ENCODE assay signal across 1 cellular context in the genomic region with DNA sequence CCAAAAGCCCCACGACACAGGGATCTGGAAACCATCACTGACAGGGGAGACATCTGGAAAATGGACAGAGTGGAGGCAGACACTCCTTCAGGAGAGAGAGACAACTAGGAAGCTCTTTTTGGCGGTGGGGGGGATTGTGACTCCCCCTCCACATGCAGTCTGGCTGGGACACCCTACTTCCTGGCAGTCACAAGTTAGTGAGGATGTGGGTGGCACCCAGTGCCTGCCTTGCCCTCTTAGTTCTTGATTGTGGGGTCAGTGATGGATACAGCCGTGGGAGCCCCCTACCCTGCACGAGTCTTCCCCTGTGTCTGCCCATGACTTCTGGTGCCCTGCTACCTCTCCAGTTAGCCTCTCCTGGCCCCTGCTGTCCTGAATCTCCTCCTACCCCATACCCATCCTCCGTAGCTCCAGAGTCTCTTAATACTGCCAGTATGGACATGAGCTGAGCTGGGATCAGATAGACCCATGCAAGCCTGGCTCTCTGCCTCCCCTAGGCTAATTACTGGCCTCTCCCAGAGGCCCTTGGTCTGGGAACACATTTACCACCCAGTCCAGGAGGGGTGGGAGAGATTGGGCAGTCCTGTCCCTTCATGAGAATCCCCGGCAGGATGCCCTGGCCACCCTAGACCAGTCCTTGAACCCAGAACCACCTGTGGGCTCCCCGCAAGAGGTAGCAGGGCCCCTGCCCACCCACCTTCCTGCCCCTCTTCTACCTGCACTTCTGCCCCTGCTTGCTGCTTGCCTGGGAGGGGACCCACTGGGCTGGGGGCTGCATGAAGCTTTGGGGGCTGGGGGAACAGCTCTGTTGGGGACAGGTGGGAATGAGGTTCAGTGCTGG.
TF ChIP-seq lines count a peak whose summit lies in the region.

No MANE protein-coding gene starts in this region.

TF ChIP-seq in GM12878, 131 proteins besides CTCF, POLR2A, EP300 and RAD21:
- TF ChIP-seq, protein P1, sequence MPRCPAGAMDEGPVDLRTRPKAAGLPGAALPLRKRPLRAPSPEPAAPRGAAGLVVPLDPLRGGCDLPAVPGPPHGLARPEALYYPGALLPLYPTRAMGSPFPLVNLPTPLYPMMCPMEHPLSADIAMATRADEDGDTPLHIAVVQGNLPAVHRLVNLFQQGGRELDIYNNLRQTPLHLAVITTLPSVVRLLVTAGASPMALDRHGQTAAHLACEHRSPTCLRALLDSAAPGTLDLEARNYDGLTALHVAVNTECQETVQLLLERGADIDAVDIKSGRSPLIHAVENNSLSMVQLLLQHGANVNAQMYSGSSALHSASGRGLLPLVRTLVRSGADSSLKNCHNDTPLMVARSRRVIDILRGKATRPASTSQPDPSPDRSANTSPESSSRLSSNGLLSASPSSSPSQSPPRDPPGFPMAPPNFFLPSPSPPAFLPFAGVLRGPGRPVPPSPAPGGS (IDR thresholded peaks at IDR 0.05; ENCODE audit: borderline replicate concordance, insufficient read depth, low read depth, low read length, poor library complexity, severe bottlenecking) = no peak
- TF ChIP-seq HDGF (IDR thresholded peaks at IDR 0.05) = peak; percentile 83; the same call in 1 of the 2 replicates
